In genomic region chr22:39089928-39090327, GRCh38 we compare ENCODE assay signal across 14 cellular contexts. TPM values are rescaled to one million over a fixed set of nuclear protein-coding genes. Genes with fewer than 3 reads are reported as not detected.
DNase-seq lines count a peak whose midpoint lies in the region; ATAC-seq and TF ChIP-seq lines count a peak whose summit lies in the region.
"Had no signal": no experiment of that assay in that cellular context is flagged by ENCODE, and none has a peak within 500 bp of the region (broad histone marks: within the 10 kb centered on the region; RNA-seq: fewer than 3 reads in every experiment).

No MANE protein-coding gene starts in this region.

- peaks cover 0 to 4% of the 10 kb centered on the region in 2 donors for H3K36me3 Mint-ChIP-seq in activated T-cell treated with anti-CD3 and anti-CD28 coated beads, Interleukin-2, amount 50 U/mL, for 72 hours (ENCODE audit: insufficient read depth in 2 of 2)
- peaks cover 63% of the 10 kb centered on the region for H3K36me3 Mint-ChIP-seq in effector memory CD8-positive, alpha-beta T cell (ENCODE audit: insufficient read depth)
- H3K36me3 Mint-ChIP-seq in stimulated activated memory B cell treated with anti-CD40 and anti-IgM and Interleukin-4, amounts not matched to agents 10 μg/mL and 1 μg/mL and 100 μg/mL, for 72 hours = peaks cover 24% of the 10 kb centered on the region

- no peaks in the 10 kb centered on the region for H3K36me3 ChIP-seq in Peyer's patch
- H3K36me3 ChIP-seq: prostate gland had no signal

- no peak for ATAC-seq in activated T-cell treated with anti-CD3 and anti-CD28 coated beads, Interleukin-2, amount 50 U/mL, for 72 hours (replicated peaks in 1 of 2)
- ATAC-seq in effector memory CD8-positive, alpha-beta T cell (replicated peaks) = no peak
- ATAC-seq in stimulated activated memory B cell treated with anti-CD40 and anti-IgM and Interleukin-4, amounts not matched to agents 10 μg/mL and 1 μg/mL and 100 μg/mL, for 72 hours = no peak
- ATAC-seq in GM18867 (IDR thresholded peaks at IDR 0.05; ENCODE audit: unreplicated experiment) = no peak

- peaks cover 84% of the 10 kb centered on the region for H3K4me1 Mint-ChIP-seq in activated T-cell treated with anti-CD3 and anti-CD28 coated beads, Interleukin-2, amount 50 U/mL, for 72 hours (ENCODE audit: low read depth)
- peaks cover 79 to 93% of the 10 kb centered on the region in 2 donors for H3K4me1 Mint-ChIP-seq in effector memory CD8-positive, alpha-beta T cell (ENCODE audit: low read depth in 2 of 2)
- H3K4me1 Mint-ChIP-seq in stimulated activated memory B cell treated with anti-CD40 and anti-IgM and Interleukin-4, amounts not matched to agents 10 μg/mL and 1 μg/mL and 100 μg/mL, for 72 hours = peaks cover 69% of the 10 kb centered on the region

- no peaks in the 10 kb centered on the region for H3K27me3 ChIP-seq in Peyer's patch

- no peak for TF ChIP-seq CTCF in Peyer's patch (IDR thresholded peaks at IDR 0.05)

- H3K4me1 ChIP-seq in Peyer's patch = peaks cover 0 to 8% (median 0%) of the 10 kb centered on the region in 4 donors
- H3K4me1 ChIP-seq: prostate gland had no signal

- peak overlapping the region; percentile 95 for H3K27ac Mint-ChIP-seq in activated T-cell treated with anti-CD3 and anti-CD28 coated beads, Interleukin-2, amount 50 U/mL, for 72 hours
- H3K27ac Mint-ChIP-seq in effector memory CD8-positive, alpha-beta T cell = peak overlapping the region; percentile 96 to 99
- peak overlapping the region; percentile 79 for H3K27ac Mint-ChIP-seq in stimulated activated memory B cell treated with anti-CD40 and anti-IgM and Interleukin-4, amounts not matched to agents 10 μg/mL and 1 μg/mL and 100 μg/mL, for 72 hours

- no peaks in the 10 kb centered on the region for H3K9me3 ChIP-seq in Peyer's patch
- H3K9me3 ChIP-seq: prostate gland had no signal

- no peak overlapping the region for H3K4me3 ChIP-seq in Peyer's patch
- H3K4me3 ChIP-seq: prostate gland had no signal

- peak overlapping the region; percentile 67 to 80 (median 76) for H3K27ac ChIP-seq in Peyer's patch
- H3K27ac ChIP-seq: prostate gland had no signal

- H3K9me3 Mint-ChIP-seq in activated T-cell treated with anti-CD3 and anti-CD28 coated beads, Interleukin-2, amount 50 U/mL, for 72 hours = no peaks in the 10 kb centered on the region
- H3K9me3 Mint-ChIP-seq in effector memory CD8-positive, alpha-beta T cell = no peaks in the 10 kb centered on the region
- no peaks in the 10 kb centered on the region for H3K9me3 Mint-ChIP-seq in stimulated activated memory B cell treated with anti-CD40 and anti-IgM and Interleukin-4, amounts not matched to agents 10 μg/mL and 1 μg/mL and 100 μg/mL, for 72 hours

- peak overlapping the region; percentile 70 to 82 for H3K4me3 Mint-ChIP-seq in activated T-cell treated with anti-CD3 and anti-CD28 coated beads, Interleukin-2, amount 50 U/mL, for 72 hours
- peak overlapping the region; percentile 82 to 84 for H3K4me3 Mint-ChIP-seq in effector memory CD8-positive, alpha-beta T cell
- no peak overlapping the region for H3K4me3 Mint-ChIP-seq in stimulated activated memory B cell treated with anti-CD40 and anti-IgM and Interleukin-4, amounts not matched to agents 10 μg/mL and 1 μg/mL and 100 μg/mL, for 72 hours

- H3K27me3 Mint-ChIP-seq in activated T-cell treated with anti-CD3 and anti-CD28 coated beads, Interleukin-2, amount 50 U/mL, for 72 hours (ENCODE audit: low read depth) = no peaks in the 10 kb centered on the region
- H3K27me3 Mint-ChIP-seq in effector memory CD8-positive, alpha-beta T cell = no peaks in the 10 kb centered on the region
- H3K27me3 Mint-ChIP-seq in stimulated activated memory B cell treated with anti-CD40 and anti-IgM and Interleukin-4, amounts not matched to agents 10 μg/mL and 1 μg/mL and 100 μg/mL, for 72 hours = no peaks in the 10 kb centered on the region

- TF ChIP-seq POLR2A in Peyer's patch (IDR thresholded peaks at IDR 0.05) = no peak

- no peak for DNase-seq in activated T-cell treated with anti-CD3 and anti-CD28 coated beads, Interleukin-2, amount 50 U/mL, for 72 hours
- DNase-seq in activated T-cell treated with anti-CD3 and anti-CD28 coated beads for 4 hours (no peak), Peyer's patch (no peak), nucleus accumbens (lab: John Stamatoyannopoulos, UW) (no peak), occipital lobe (lab: John Stamatoyannopoulos, UW) (no peak)
- DNase-seq in effector memory CD8-positive, alpha-beta T cell = no peak
- DNase-seq: dermis blood vessel endothelial cell, DMS79, NCI-H146, NCI-H510A treated with DMSO at 0.1 percent for 48 hours had no signal

RNA-seq across cellular contexts. Expression of gene APOBEC3H, which starts 7.1 kb away (rescaled TPM):
- 10 to 100 TPM; 21.9 to 24.4 TPM for total RNA-seq in activated T-cell treated with anti-CD3 and anti-CD28 coated beads, Interleukin-2, amount 50 U/mL, for 72 hours
- total RNA-seq in Peyer's patch (not detected), occipital lobe (not detected)
- total RNA-seq: dermis blood vessel endothelial cell, fibroblast of villous mesenchyme had no signal

RNA-seq across cellular contexts. Expression of gene APOBEC3G, which starts 12.9 kb away (rescaled TPM):
- total RNA-seq in activated T-cell treated with anti-CD3 and anti-CD28 coated beads, Interleukin-2, amount 50 U/mL, for 72 hours = 100 to 1,000 TPM in 1 of 2 donors, 10 to 100 TPM in 1; 77.8 to 115 TPM
- total RNA-seq in Peyer's patch = 1 to 10 TPM; 2.1 to 8.3 (median 4.7) TPM
- 1.9 TPM for total RNA-seq in occipital lobe

RNA-seq across cellular contexts. Expression of gene APOBEC3F, which starts 49.3 kb away (rescaled TPM):
- 10 to 100 TPM; 44.8 to 49.0 TPM for total RNA-seq in activated T-cell treated with anti-CD3 and anti-CD28 coated beads, Interleukin-2, amount 50 U/mL, for 72 hours
- total RNA-seq in Peyer's patch = 1 to 10 TPM in 3 of 4 donors, under 1 TPM in 1; 0.70 to 8.3 (median 1.6) TPM
- 0.31 TPM for total RNA-seq in occipital lobe

Comparison
In these comparisons a context has a peak if more than half of its experiments do, and no peak if none do; other contexts are left out.
1. RNA of gene APOBEC3H, which starts 7.1 kb away (total RNA-seq): 21.9 to 24.4 TPM in activated T-cell treated with anti-CD3 and anti-CD28 coated beads, Interleukin-2, amount 50 U/mL, for 72 hours; not detected in occipital lobe (single experiment) and not detected in Peyer's patch; every median in the first group is over 10 times any median in the second.
2. RNA of gene APOBEC3G, which starts 12.9 kb away (total RNA-seq): 77.8 to 115 TPM in activated T-cell treated with anti-CD3 and anti-CD28 coated beads, Interleukin-2, amount 50 U/mL, for 72 hours; 2.1 to 8.3 TPM in Peyer's patch and 1.9 TPM in occipital lobe (single experiment); every median in the first group is over 4 times any median in the second.
3. RNA of gene APOBEC3F, which starts 49.3 kb away (total RNA-seq): 44.8 to 49.0 TPM in activated T-cell treated with anti-CD3 and anti-CD28 coated beads, Interleukin-2, amount 50 U/mL, for 72 hours; 0.70 to 8.3 TPM in Peyer's patch and 0.31 TPM in occipital lobe (single experiment); every median in the first group is over 4 times any median in the second.
4. Peak in every context shown above with its lines, with median percentiles within 50 percentile points of each other: H3K27ac Mint-ChIP-seq.